9 cellular contexts compared by ENCODE assay signal in the genomic region with DNA sequence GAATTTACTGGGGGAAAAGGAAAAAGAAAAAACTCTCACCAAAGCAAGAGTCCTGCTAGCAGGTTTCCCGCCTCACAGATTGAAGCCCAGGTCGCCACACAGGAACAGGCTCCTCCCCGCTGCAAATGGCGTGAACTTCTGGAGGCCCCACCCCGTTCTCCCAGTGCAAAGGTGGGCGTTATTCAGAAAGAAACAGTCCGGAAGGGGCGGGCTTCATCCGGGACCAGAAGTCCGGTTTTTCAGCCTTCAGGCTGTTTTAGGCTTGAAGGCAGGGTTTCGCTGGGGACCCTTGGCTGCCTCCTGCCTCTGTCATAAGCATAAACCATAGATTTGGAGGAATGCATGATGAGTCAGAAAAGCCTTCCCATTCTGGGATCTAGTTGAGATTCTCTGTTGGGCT.
DNase-seq lines count a peak whose midpoint lies in the region; ATAC-seq, FAIRE-seq and TF ChIP-seq lines count a peak whose summit lies in the region.
"Had no signal": no experiment of that assay in that cellular context is flagged by ENCODE, and none has a peak within 500 bp of the region (broad histone marks: within the 10 kb centered on the region; RNA-seq: fewer than 3 reads in every experiment).

No MANE protein-coding gene starts in this region.

- peak overlapping the region; percentile 14 for H2AFZ ChIP-seq in keratinocyte (ENCODE audit: control insufficient read depth, low read length)

- H3K36me3 ChIP-seq in keratinocyte (ENCODE audit: control insufficient read depth in 2 of 2, extremely low read depth in 1 of 2, insufficient read depth in 2 of 2, low read length in 2 of 2) (no peaks in the 10 kb centered on the region), tibial artery (no peaks in the 10 kb centered on the region)

- H3K4me1 Mint-ChIP-seq in activated B cell treated with CpG ODN at 0.5 μM for 24 hours: peaks cover 3% of the 10 kb centered on the region

- peak overlapping the region; percentile 18 for H3K4me2 ChIP-seq in keratinocyte (ENCODE audit: control insufficient read depth, extremely low read depth, insufficient read depth, low read depth, low read length)

- TF ChIP-seq CTCF in activated B cell treated with CpG ODN at 0.5 μM for 24 hours (IDR thresholded peaks at IDR 0.05) (no peak), keratinocyte (optimal IDR thresholded peaks at IDR 0.05 in 1 of 3, IDR thresholded peaks at IDR 0.05 in 1 of 3, conservative IDR thresholded peaks at IDR 0.05 in 1 of 3; ENCODE audit: extremely low read depth in 1 of 3, insufficient read depth in 2 of 3, low read length in 3 of 3) (no peak), tibial artery (IDR thresholded peaks at IDR 0.05) (no peak)

- H3K79me2 ChIP-seq in keratinocyte (ENCODE audit: control insufficient read depth, insufficient read depth, low read length): no peaks in the 10 kb centered on the region

- H3K27ac Mint-ChIP-seq in activated B cell treated with CpG ODN at 0.5 μM for 24 hours: peak overlapping the region; percentile 11

- CTCF ChIA-PET in activated B cell treated with CpG ODN at 0.5 μM for 24 hours (lab: Charles Lee): no interaction called here

- H3K9me3 Mint-ChIP-seq in activated B cell treated with CpG ODN at 0.5 μM for 24 hours: peaks cover 2% of the 10 kb centered on the region

- H3K27me3 ChIP-seq in keratinocyte (ENCODE audit: control insufficient read depth, extremely low read depth, insufficient read depth, low read length) (no peaks in the 10 kb centered on the region), tibial artery (no peaks in the 10 kb centered on the region)

- no peaks in the 10 kb centered on the region for H3K27me3 Mint-ChIP-seq in activated B cell treated with CpG ODN at 0.5 μM for 24 hours

- H3K9me3 ChIP-seq in keratinocyte (ENCODE audit: control insufficient read depth, low read depth, low read length) (no peaks in the 10 kb centered on the region), tibial artery (no peaks in the 10 kb centered on the region)

- H3K4me1 ChIP-seq in keratinocyte (ENCODE audit: control insufficient read depth, extremely low read depth, insufficient read depth, low read length): no peaks in the 10 kb centered on the region
- H3K4me1 ChIP-seq in tibial artery: no peaks in the 10 kb centered on the region

- H3K4me3 ChIP-seq in keratinocyte (ENCODE audit: control insufficient read depth in 2 of 3, extremely low read depth in 1 of 3, insufficient read depth in 2 of 3, low read depth in 1 of 3, low read length in 3 of 3) (no peak overlapping the region), tibial artery (peak overlapping the region; percentile 40 to 42)

- H3K36me3 Mint-ChIP-seq in activated B cell treated with CpG ODN at 0.5 μM for 24 hours (ENCODE audit: low read depth): no peaks in the 10 kb centered on the region

- H3K27ac ChIP-seq in keratinocyte (ENCODE audit: control insufficient read depth, insufficient read depth, low read length): no peak overlapping the region
- no peak overlapping the region for H3K27ac ChIP-seq in tibial artery

- H3K9ac ChIP-seq in keratinocyte (ENCODE audit: control insufficient read depth, extremely low read depth, insufficient read depth, low read length): no peak overlapping the region

- no peaks in the 10 kb centered on the region for H3K9me1 ChIP-seq in keratinocyte (ENCODE audit: control insufficient read depth, extremely low read depth, insufficient read depth, low read length)

- no peak for FAIRE-seq in keratinocyte (lab: Jason Lieb, UNC)

- no peaks in the 10 kb centered on the region for H4K20me1 ChIP-seq in keratinocyte (ENCODE audit: control insufficient read depth, extremely low read depth, insufficient read depth, low read length)

- H3K4me3 Mint-ChIP-seq in activated B cell treated with CpG ODN at 0.5 μM for 24 hours: peak overlapping the region; percentile 68

- POLR2A ChIA-PET in activated B cell treated with CpG ODN at 0.5 μM for 24 hours (lab: Charles Lee): no interaction called here

- dilution Hi-C loops in keratinocyte (cut with MboI; ENCODE audit: extremely low pct_ligation_motif_present, low sequenced_read_pairs): no loop called here

- DNase-seq in activated B cell treated with CpG ODN at 0.5 μM for 24 hours (no peak), keratinocyte (ENCODE audit: low read depth, low spot score) (no peak), tibial artery (peak; percentile 53 to 75), NCI-H1417 (lab: John Stamatoyannopoulos, UW) (no peak), NCI-H82 (lab: John Stamatoyannopoulos, UW) (no peak)
- DNase-seq in activated effector memory CD4-positive, alpha-beta T cell treated with Interleukin-2 at 50 U/mL for 16 hours: no peak
- DNase-seq: activated T-cell treated with anti-CD3 and anti-CD28 coated beads, Interleukin-2, amount 50 U/mL, for 1 hour; NCI-H2081 treated with DMSO at 0.1 percent for 48 hours had no signal

- intact Hi-C loops in activated B cell treated with CpG ODN at 0.5 μM for 24 hours (cut with micrococcal nuclease): no loop called here
- intact Hi-C loops in tibial artery (cut with DNase I; ENCODE audit: low total_unique reads): no loop called here

- ATAC-seq in HG03354 (IDR thresholded peaks at IDR 0.05; ENCODE audit: poor library complexity, severe bottlenecking, unreplicated experiment) (peak; percentile 73), activated B cell treated with CpG ODN at 0.5 μM for 24 hours (ENCODE audit: low read depth) (peak; percentile 52)

Comparison
In these comparisons a context has a peak if more than half of its experiments do, and no peak if none do; other contexts are left out.
1. DNase-seq: peak in tibial artery (2 of 2); none in activated B cell treated with CpG ODN at 0.5 μM for 24 hours (single experiment), keratinocyte (single experiment), NCI-H1417 (0 of 3), NCI-H82 (single experiment) and activated effector memory CD4-positive, alpha-beta T cell treated with Interleukin-2 at 50 U/mL for 16 hours (single experiment).
2. H3K4me3 ChIP-seq: peak in tibial artery (2 of 2); none in keratinocyte (0 of 3).